ENCODE assay signal across 33 cellular contexts in genomic region chr1:247539214-247539613, GRCh38. TPM values are rescaled to one million over a fixed set of nuclear protein-coding genes. Genes with fewer than 3 reads are reported as not detected.
"Had no signal": no experiment of that assay in that cellular context is flagged by ENCODE, and none has a peak within 500 bp of the region (broad histone marks: within the 10 kb centered on the region; RNA-seq: fewer than 3 reads in every experiment).

No MANE protein-coding gene starts in this region.

- H3K27me3 ChIP-seq: ascending aorta, breast epithelium, cardiac muscle cell, esophagus muscularis mucosa, foreskin keratinocyte, gastrocnemius medialis had no signal

- DNase-seq: activated CD4-positive, alpha-beta memory T cell treated with anti-CD3 and anti-CD28 coated beads, Interleukin-2, amount 10 ng/mL, durations not matched to agents 7 days and 5 days; activated CD4-positive, alpha-beta T cell treated with anti-CD3 and anti-CD28 coated beads for 1 hour; activated CD4-positive, alpha-beta T cell treated with anti-CD3 and anti-CD28 coated beads for 4 hours; activated CD4-positive, alpha-beta T cell treated with anti-CD3 and anti-CD28 coated beads, Interleukin-2, amount 10 ng/mL, durations not matched to agents 7 days and 5 days; activated CD4-positive, alpha-beta T cell treated with anti-CD3 and anti-CD28 coated beads, Interleukin-2, amount 50 U/mL, for 4 hours; activated CD8-positive, alpha-beta memory T cell treated with anti-CD3 and anti-CD28 coated beads, Interleukin-2, amount 50 U/mL, for 48 hours; activated gamma-delta T cell; activated naive CD4-positive, alpha-beta T cell; activated naive CD4-positive, alpha-beta T cell treated with anti-CD3 and anti-CD28 coated beads, Interleukin-2, amount 10 ng/mL, durations not matched to agents 7 days and 5 days; activated naive CD8-positive, alpha-beta T cell treated with anti-CD3 and anti-CD28 coated beads, Interleukin-2, amount 10 ng/mL, durations not matched to agents 7 days and 5 days; activated T-cell treated with anti-CD3 and anti-CD28 coated beads for 4 hours; activated T-cell treated with anti-CD3 and anti-CD28 coated beads, Interleukin-2, amount 50 U/mL, for 24 hours; activated T-cell treated with anti-CD3 and anti-CD28 coated beads, Interleukin-2, amount 50 U/mL, for 72 hours; central memory CD4-positive, alpha-beta T cell; cerebellar nuclear complex; dermis blood vessel endothelial cell; effector CD4-positive, alpha-beta T cell; effector memory CD8-positive, alpha-beta T cell; erythroblast; foreskin keratinocyte; gastrocnemius medialis; glutamatergic neuron; heart left ventricle; hypothalamus had no signal

- H3K4me1 Mint-ChIP-seq: activated CD4-positive, alpha-beta memory T cell treated with anti-CD3 and anti-CD28 coated beads, Interleukin-2, amount 10 ng/mL, durations not matched to agents 7 days and 5 days had no signal

- H3K4me3 Mint-ChIP-seq: activated CD4-positive, alpha-beta memory T cell treated with anti-CD3 and anti-CD28 coated beads, Interleukin-2, amount 10 ng/mL, durations not matched to agents 7 days and 5 days; activated CD4-positive, alpha-beta T cell treated with anti-CD3 and anti-CD28 coated beads, Interleukin-2, amount 10 ng/mL, durations not matched to agents 7 days and 5 days; activated naive CD4-positive, alpha-beta T cell treated with anti-CD3 and anti-CD28 coated beads, Interleukin-2, amount 10 ng/mL, durations not matched to agents 7 days and 5 days; activated naive CD8-positive, alpha-beta T cell treated with anti-CD3 and anti-CD28 coated beads, Interleukin-2, amount 10 ng/mL, durations not matched to agents 7 days and 5 days; activated T-cell treated with anti-CD3 and anti-CD28 coated beads, Interleukin-2, amount 50 U/mL, for 24 hours; activated T-cell treated with anti-CD3 and anti-CD28 coated beads, Interleukin-2, amount 50 U/mL, for 72 hours; brain; effector memory CD8-positive, alpha-beta T cell; WTC11 had no signal

- H3K27me3 Mint-ChIP-seq: activated naive CD4-positive, alpha-beta T cell treated with anti-CD3 and anti-CD28 coated beads, Interleukin-2, amount 10 ng/mL, durations not matched to agents 7 days and 5 days had no signal

- H3K27ac Mint-ChIP-seq: activated CD4-positive, alpha-beta memory T cell treated with anti-CD3 and anti-CD28 coated beads, Interleukin-2, amount 10 ng/mL, durations not matched to agents 7 days and 5 days; activated CD4-positive, alpha-beta T cell treated with anti-CD3 and anti-CD28 coated beads, Interleukin-2, amount 10 ng/mL, durations not matched to agents 7 days and 5 days; activated naive CD4-positive, alpha-beta T cell treated with anti-CD3 and anti-CD28 coated beads, Interleukin-2, amount 10 ng/mL, durations not matched to agents 7 days and 5 days; activated naive CD4-positive, alpha-beta T cell treated with anti-CD3 and anti-CD28 coated beads, Interleukin-2, amount 50 U/mL, for 72 hours; activated naive CD8-positive, alpha-beta T cell treated with anti-CD3 and anti-CD28 coated beads, Interleukin-2, amount 10 ng/mL, durations not matched to agents 7 days and 5 days; activated T-cell treated with anti-CD3 and anti-CD28 coated beads, Interleukin-2, amount 50 U/mL, for 24 hours; activated T-cell treated with anti-CD3 and anti-CD28 coated beads, Interleukin-2, amount 50 U/mL, for 72 hours; brain; effector memory CD8-positive, alpha-beta T cell; WTC11 had no signal

- H3K4me3 ChIP-seq: ascending aorta, breast epithelium, cardiac muscle cell, coronary artery, esophagus muscularis mucosa, gastrocnemius medialis, heart left ventricle had no signal

- H3K36me3 ChIP-seq: ascending aorta, breast epithelium, cardiac muscle cell, esophagus muscularis mucosa, gastrocnemius medialis, heart left ventricle had no signal

- ATAC-seq: activated naive CD4-positive, alpha-beta T cell treated with anti-CD3 and anti-CD28 coated beads, Interleukin-2, amount 50 U/mL, for 72 hours; activated T-cell treated with anti-CD3 and anti-CD28 coated beads, Interleukin-2, amount 50 U/mL, for 72 hours; effector memory CD8-positive, alpha-beta T cell; foreskin keratinocyte; gastrocnemius medialis; heart left ventricle; WTC11 had no signal

- H3K36me3 Mint-ChIP-seq: activated naive CD4-positive, alpha-beta T cell treated with anti-CD3 and anti-CD28 coated beads, Interleukin-2, amount 10 ng/mL, durations not matched to agents 7 days and 5 days; activated naive CD4-positive, alpha-beta T cell treated with anti-CD3 and anti-CD28 coated beads, Interleukin-2, amount 50 U/mL, for 72 hours; activated naive CD8-positive, alpha-beta T cell treated with anti-CD3 and anti-CD28 coated beads, Interleukin-2, amount 10 ng/mL, durations not matched to agents 7 days and 5 days; brain; WTC11 had no signal

- H3K4me1 ChIP-seq: ascending aorta, breast epithelium, esophagus muscularis mucosa, foreskin keratinocyte, gastrocnemius medialis, heart left ventricle had no signal

- H3K9me3 ChIP-seq: ascending aorta, breast epithelium, esophagus muscularis mucosa, gastrocnemius medialis had no signal

- H3K9me3 Mint-ChIP-seq: activated CD4-positive, alpha-beta memory T cell treated with anti-CD3 and anti-CD28 coated beads, Interleukin-2, amount 10 ng/mL, durations not matched to agents 7 days and 5 days; activated CD4-positive, alpha-beta T cell treated with anti-CD3 and anti-CD28 coated beads, Interleukin-2, amount 10 ng/mL, durations not matched to agents 7 days and 5 days; activated naive CD4-positive, alpha-beta T cell treated with anti-CD3 and anti-CD28 coated beads, Interleukin-2, amount 10 ng/mL, durations not matched to agents 7 days and 5 days; activated naive CD4-positive, alpha-beta T cell treated with anti-CD3 and anti-CD28 coated beads, Interleukin-2, amount 50 U/mL, for 72 hours; activated naive CD8-positive, alpha-beta T cell treated with anti-CD3 and anti-CD28 coated beads, Interleukin-2, amount 10 ng/mL, durations not matched to agents 7 days and 5 days; activated T-cell treated with anti-CD3 and anti-CD28 coated beads, Interleukin-2, amount 50 U/mL, for 24 hours; brain; effector memory CD8-positive, alpha-beta T cell; WTC11 had no signal

- H3K27ac ChIP-seq: ascending aorta, breast epithelium, cardiac muscle cell, coronary artery, esophagus muscularis mucosa, foreskin keratinocyte, gastrocnemius medialis, heart left ventricle, VCaP had no signal

RNA-seq across cellular contexts. Expression of gene OR2C3, which starts 3.0 kb away (rescaled TPM):
- total RNA-seq: activated CD4-positive, alpha-beta memory T cell treated with anti-CD3 and anti-CD28 coated beads, Interleukin-2, amount 10 ng/mL, durations not matched to agents 7 days and 5 days; activated CD4-positive, alpha-beta T cell treated with anti-CD3 and anti-CD28 coated beads, Interleukin-2, amount 10 ng/mL, durations not matched to agents 7 days and 5 days; activated naive CD4-positive, alpha-beta T cell treated with anti-CD3 and anti-CD28 coated beads, Interleukin-2, amount 50 U/mL, for 72 hours; activated naive CD8-positive, alpha-beta T cell treated with anti-CD3 and anti-CD28 coated beads, Interleukin-2, amount 10 ng/mL, durations not matched to agents 7 days and 5 days; activated T-cell treated with anti-CD3 and anti-CD28 coated beads, Interleukin-2, amount 50 U/mL, for 72 hours; ascending aorta; breast epithelium; cardiac muscle cell; dermis blood vessel endothelial cell; esophagus muscularis mucosa; foreskin keratinocyte; gastrocnemius medialis; WTC11 had no signal
- polyA plus RNA-seq: cardiac muscle cell, foreskin keratinocyte, heart left ventricle had no signal

RNA-seq across cellular contexts. Expression of gene GCSAML, which starts 9.7 kb away (rescaled TPM):
- total RNA-seq: activated CD4-positive, alpha-beta memory T cell treated with anti-CD3 and anti-CD28 coated beads, Interleukin-2, amount 10 ng/mL, durations not matched to agents 7 days and 5 days; activated CD4-positive, alpha-beta T cell treated with anti-CD3 and anti-CD28 coated beads, Interleukin-2, amount 10 ng/mL, durations not matched to agents 7 days and 5 days; activated naive CD8-positive, alpha-beta T cell treated with anti-CD3 and anti-CD28 coated beads, Interleukin-2, amount 10 ng/mL, durations not matched to agents 7 days and 5 days; ascending aorta; cardiac muscle cell; dermis blood vessel endothelial cell; foreskin keratinocyte; WTC11 had no signal
- polyA plus RNA-seq: cardiac muscle cell, foreskin keratinocyte had no signal

RNA-seq across cellular contexts. Expression of gene OR2G2, which starts 48.9 kb away (rescaled TPM):
- total RNA-seq: activated CD4-positive, alpha-beta memory T cell treated with anti-CD3 and anti-CD28 coated beads, Interleukin-2, amount 10 ng/mL, durations not matched to agents 7 days and 5 days; activated CD4-positive, alpha-beta T cell treated with anti-CD3 and anti-CD28 coated beads, Interleukin-2, amount 10 ng/mL, durations not matched to agents 7 days and 5 days; activated naive CD8-positive, alpha-beta T cell treated with anti-CD3 and anti-CD28 coated beads, Interleukin-2, amount 10 ng/mL, durations not matched to agents 7 days and 5 days; activated T-cell treated with anti-CD3 and anti-CD28 coated beads, Interleukin-2, amount 50 U/mL, for 72 hours; ascending aorta; breast epithelium; cardiac muscle cell; dermis blood vessel endothelial cell; esophagus muscularis mucosa; foreskin keratinocyte; gastrocnemius medialis; heart left ventricle; WTC11 had no signal
- polyA plus RNA-seq: cardiac muscle cell, foreskin keratinocyte, heart left ventricle had no signal
